In the genomic region with DNA sequence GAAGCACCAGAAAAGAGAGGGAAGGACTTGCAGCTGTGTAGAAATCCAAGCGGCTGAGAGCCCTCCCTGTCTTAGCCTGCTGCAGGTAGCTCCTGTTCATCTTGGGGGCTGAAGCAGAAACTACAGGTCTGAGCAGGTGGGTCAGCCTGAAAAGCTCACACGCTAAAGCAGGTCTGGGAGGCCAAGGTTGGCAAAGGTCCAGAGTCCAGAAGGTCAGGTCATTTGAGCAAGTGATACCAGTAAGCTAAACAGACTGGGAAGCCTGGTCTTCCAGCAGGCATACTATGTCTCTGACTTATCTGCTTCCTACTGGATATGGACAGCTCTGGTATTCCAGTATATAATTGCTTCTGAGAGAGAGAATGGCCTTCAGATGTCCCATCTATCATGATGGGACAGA, we compare ENCODE assay signal across 21 cellular contexts.
"Had no signal": no experiment of that assay in that cellular context is flagged by ENCODE, and none has a peak within 500 bp of the region (broad histone marks: within the 10 kb centered on the region; RNA-seq: fewer than 3 reads in every experiment).

No MANE protein-coding gene starts in this region.

- H3K9me3 ChIP-seq: breast epithelium, heart left ventricle, lower lobe of right lung, sigmoid colon, thyroid gland, vagina had no signal

- H3K27me3 Mint-ChIP-seq: dendritic cell treated with granulocyte-macrophage colony-stimulating factor and Interleukin-4, amounts not matched to agents 40 ng/mL and 50 ng/mL, for 4 days; T-cell had no signal

- H3K27ac ChIP-seq: breast epithelium, heart left ventricle, lower lobe of right lung, sigmoid colon, thyroid gland, vagina had no signal

- H3K4me1 Mint-ChIP-seq: immature natural killer cell, neural crest cell had no signal

- H3K4me1 ChIP-seq: breast epithelium, lower lobe of right lung, sigmoid colon, thyroid gland, vagina had no signal

- DNase-seq: activated CD8-positive, alpha-beta memory T cell treated with anti-CD3 and anti-CD28 coated beads, Interleukin-2, amount 50 U/mL, for 4 hours; activated CD8-positive, alpha-beta T cell treated with anti-CD3 and anti-CD28 coated beads, Interleukin-2, amount 10 ng/mL, durations not matched to agents 7 days and 5 days; activated naive CD4-positive, alpha-beta T cell treated with Interleukin-2 at 50 U/mL for 16 hours; aorta; effector memory CD4-positive, alpha-beta T cell; heart left ventricle; immature natural killer cell; lower lobe of right lung; sigmoid colon; stimulated activated CD4-positive, alpha-beta T cell treated with anti-CD3 and anti-CD28 coated beads, Interleukin-12 subunit alpha, Interleukin-12 subunit beta, amount 100 ng/mL, for 4 hours; T-cell; T1000; thyroid gland had no signal

- FAIRE-seq: frontal cortex had no signal

- ATAC-seq: activated CD4-positive, CD25-positive, alpha-beta regulatory T cell treated with anti-CD3 and anti-CD28 coated beads, Interleukin-2, amount 50 U/mL, for 24 hours; activated CD8-positive, alpha-beta T cell treated with anti-CD3 and anti-CD28 coated beads, Interleukin-2, amount 10 ng/mL, durations not matched to agents 7 days and 5 days; heart left ventricle; lower lobe of right lung; stimulated activated effector memory CD8-positive, alpha-beta T cell treated with anti-CD3 and anti-CD28 coated beads, Interleukin-12 subunit alpha, Interleukin-12 subunit beta, amount 100 ng/mL, for 72 hours; T-cell had no signal

- H3K27me3 ChIP-seq: breast epithelium, heart left ventricle, sigmoid colon, thyroid gland, vagina had no signal

- H3K9me3 Mint-ChIP-seq: immature natural killer cell; mesothelial cell of epicardium; neural crest cell; stimulated activated effector memory CD8-positive, alpha-beta T cell treated with anti-CD3 and anti-CD28 coated beads, Interleukin-12 subunit alpha, Interleukin-12 subunit beta, amount 100 ng/mL, for 72 hours; T-cell had no signal

- H3K4me3 Mint-ChIP-seq: activated CD8-positive, alpha-beta T cell treated with anti-CD3 and anti-CD28 coated beads, Interleukin-2, amount 10 ng/mL, durations not matched to agents 7 days and 5 days; dendritic cell treated with granulocyte-macrophage colony-stimulating factor and Interleukin-4, amounts not matched to agents 40 ng/mL and 50 ng/mL, for 4 days; immature natural killer cell; mesothelial cell of epicardium; neural crest cell; stimulated activated effector memory CD8-positive, alpha-beta T cell treated with anti-CD3 and anti-CD28 coated beads, Interleukin-12 subunit alpha, Interleukin-12 subunit beta, amount 100 ng/mL, for 72 hours; T-cell had no signal

- H3K36me3 ChIP-seq: breast epithelium had no signal

- H3K4me3 ChIP-seq: breast epithelium, heart left ventricle, lower lobe of right lung, sigmoid colon, thyroid gland, vagina had no signal

- H3K27ac Mint-ChIP-seq: activated CD8-positive, alpha-beta T cell treated with anti-CD3 and anti-CD28 coated beads, Interleukin-2, amount 10 ng/mL, durations not matched to agents 7 days and 5 days; dendritic cell treated with granulocyte-macrophage colony-stimulating factor and Interleukin-4, amounts not matched to agents 40 ng/mL and 50 ng/mL, for 4 days; immature natural killer cell; mesothelial cell of epicardium; T-cell had no signal
